Comparison of ENCODE assay signal across 21 cellular contexts in genomic region chr4:700587-701264, GRCh38. TPM values are rescaled to one million over a fixed set of nuclear protein-coding genes. Genes with fewer than 3 reads are reported as not detected.
A peak's percentile ranks its signal among the peaks of the same experiment; 100 is the strongest.
DNase-seq lines count a peak whose midpoint lies in the region; ATAC-seq and TF ChIP-seq lines count a peak whose summit lies in the region.
"Had no signal": no experiment of that assay in that cellular context is flagged by ENCODE, and none has a peak within 500 bp of the region (broad histone marks: within the 10 kb centered on the region; RNA-seq: fewer than 3 reads in every experiment).

No MANE protein-coding gene starts in this region.

- H4K20me1 ChIP-seq in DOHH2 (ENCODE audit: control insufficient read depth, insufficient read depth, low read depth, low read length) = no peaks in the 10 kb centered on the region

- H3K4me1 ChIP-seq in DOHH2 (ENCODE audit: control insufficient read depth, low read length) = peaks cover 55% of the 10 kb centered on the region

- no peak for ATAC-seq in activated B cell treated with CpG ODN at 0.5 μM for 24 hours (ENCODE audit: low read depth)
- ATAC-seq: effector memory CD8-positive, alpha-beta T cell; PC-3 had no signal

- no peaks in the 10 kb centered on the region for H3K27me3 ChIP-seq in DOHH2 (ENCODE audit: control insufficient read depth, low read length)
- H3K27me3 ChIP-seq: ovary had no signal

- H3K27me3 Mint-ChIP-seq in T-helper 2 cell treated with Interferon-gamma antibody and Interleukin-4, amounts not matched to agents 5 μg/mL and 100 μg/mL, for 36 hours (ENCODE audit: low read depth) = no peaks in the 10 kb centered on the region
- no peaks in the 10 kb centered on the region for H3K27me3 Mint-ChIP-seq in activated B cell treated with CpG ODN at 0.5 μM for 24 hours
- peaks cover 9% of the 10 kb centered on the region for H3K27me3 Mint-ChIP-seq in nephron (ENCODE audit: low read depth)
- H3K27me3 Mint-ChIP-seq: effector memory CD8-positive, alpha-beta T cell had no signal

- H3K4me3 ChIP-seq in DOHH2 (ENCODE audit: low read length) = peak overlapping the region; percentile 69; the same call in 1 of the 2 replicates
- H3K4me3 ChIP-seq: ovary had no signal

- no peak for DNase-seq in T-helper 2 cell treated with Interferon-gamma antibody and Interleukin-4, amounts not matched to agents 5 μg/mL and 100 μg/mL, for 36 hours (ENCODE audit: low spot score)
- DNase-seq in T-helper 2 cell (no peak), activated B cell treated with CpG ODN at 0.5 μM for 24 hours (no peak), EL (no peak), amygdala (lab: John Stamatoyannopoulos, UW) (no peak), kidney glomerular epithelial cell (lab: John Stamatoyannopoulos, UW) (no peak)
- DNase-seq: activated CD8-positive, alpha-beta memory T cell treated with anti-CD3 and anti-CD28 coated beads for 24 hours; amniotic stem cell; central memory CD4-positive, alpha-beta T cell; effector memory CD8-positive, alpha-beta T cell; foreskin melanocyte; midbrain; NCI-H187 treated with DMSO at 0.1 percent for 48 hours; NCI-H510A; ovary; PC-3 had no signal

- peak overlapping the region; percentile 90 for H3K4me2 ChIP-seq in DOHH2 (ENCODE audit: low read length)

- POLR2A ChIA-PET in activated B cell treated with CpG ODN at 0.5 μM for 24 hours (lab: Charles Lee) = interaction anchor here (0.6 to 4.0 kb wide), 3 partner anchors 22 to 1214 kb away, joined by 4 to 48 read pairs (median 6); partner anchors contain the start of genes ATP5ME and MYL5

- CTCF ChIA-PET in activated B cell treated with CpG ODN at 0.5 μM for 24 hours (lab: Charles Lee) = interaction anchor here (0.8 to 1.2 kb wide), 2 partner anchors 17 to 27 kb away, joined by 3 read pairs; partner anchors contain the start of genes ATP5ME and MYL5

- peaks cover 7% of the 10 kb centered on the region; the same call in 1 of the 2 replicates for H3F3A ChIP-seq in DOHH2 (ENCODE audit: control insufficient read depth, insufficient read depth)

- H3K36me3 Mint-ChIP-seq in T-helper 2 cell treated with Interferon-gamma antibody and Interleukin-4, amounts not matched to agents 5 μg/mL and 100 μg/mL, for 36 hours (ENCODE audit: low read depth) = no peaks in the 10 kb centered on the region
- H3K36me3 Mint-ChIP-seq in activated B cell treated with CpG ODN at 0.5 μM for 24 hours (ENCODE audit: low read depth) = no peaks in the 10 kb centered on the region
- H3K36me3 Mint-ChIP-seq in nephron (ENCODE audit: low read depth) = no peaks in the 10 kb centered on the region

- H3K79me2 ChIP-seq in DOHH2 (ENCODE audit: control insufficient read depth, low read length) = peaks cover 1% of the 10 kb centered on the region

- H3K9me3 Mint-ChIP-seq in T-helper 2 cell treated with Interferon-gamma antibody and Interleukin-4, amounts not matched to agents 5 μg/mL and 100 μg/mL, for 36 hours = no peaks in the 10 kb centered on the region
- H3K9me3 Mint-ChIP-seq in activated B cell treated with CpG ODN at 0.5 μM for 24 hours = no peaks in the 10 kb centered on the region
- no peaks in the 10 kb centered on the region for H3K9me3 Mint-ChIP-seq in nephron
- H3K9me3 Mint-ChIP-seq: activated T-helper 2 cell treated with anti-CD3 and anti-CD28 coated beads, Interferon-gamma antibody, Interleukin-2, Interleukin-4, amounts not matched to agents 10 μg/mL and 5 μg/mL and 100 μg/mL, durations not matched to agents 14 hours and 24 hours and 36 hours; effector memory CD8-positive, alpha-beta T cell had no signal

- H3K27ac Mint-ChIP-seq in T-helper 2 cell treated with Interferon-gamma antibody and Interleukin-4, amounts not matched to agents 5 μg/mL and 100 μg/mL, for 36 hours = peak overlapping the region; percentile 49
- H3K27ac Mint-ChIP-seq in activated B cell treated with CpG ODN at 0.5 μM for 24 hours = peak overlapping the region; percentile 76
- H3K27ac Mint-ChIP-seq in nephron = peak overlapping the region in 2 of 3 experiments; percentile 16 to 56
- H3K27ac Mint-ChIP-seq: activated T-helper 2 cell treated with anti-CD3 and anti-CD28 coated beads, Interferon-gamma antibody, Interleukin-2, Interleukin-4, amounts not matched to agents 10 μg/mL and 5 μg/mL and 100 μg/mL, durations not matched to agents 14 hours and 24 hours and 36 hours; effector memory CD8-positive, alpha-beta T cell had no signal

- peaks cover 20% of the 10 kb centered on the region for H3K4me1 Mint-ChIP-seq in T-helper 2 cell treated with Interferon-gamma antibody and Interleukin-4, amounts not matched to agents 5 μg/mL and 100 μg/mL, for 36 hours (ENCODE audit: low read depth)
- peaks cover 31% of the 10 kb centered on the region for H3K4me1 Mint-ChIP-seq in activated B cell treated with CpG ODN at 0.5 μM for 24 hours
- H3K4me1 Mint-ChIP-seq in nephron = peaks cover 4% of the 10 kb centered on the region

- no peak overlapping the region for H3K4me3 Mint-ChIP-seq in T-helper 2 cell treated with Interferon-gamma antibody and Interleukin-4, amounts not matched to agents 5 μg/mL and 100 μg/mL, for 36 hours
- no peak overlapping the region for H3K4me3 Mint-ChIP-seq in activated B cell treated with CpG ODN at 0.5 μM for 24 hours
- H3K4me3 Mint-ChIP-seq in nephron = peak overlapping the region in 2 of 3 experiments; percentile 26 to 32
- H3K4me3 Mint-ChIP-seq: effector memory CD8-positive, alpha-beta T cell had no signal

- TF ChIP-seq CTCF in DOHH2 (IDR thresholded peaks at IDR 0.05; ENCODE audit: low read depth, low read length, poor library complexity, severe bottlenecking) (no peak), activated B cell treated with CpG ODN at 0.5 μM for 24 hours (IDR thresholded peaks at IDR 0.05) (no peak), nephron (IDR thresholded peaks at IDR 0.05; ENCODE audit: unreplicated experiment in 3 of 3) (no peak)

- intact Hi-C loops in activated B cell treated with CpG ODN at 0.5 μM for 24 hours (cut with micrococcal nuclease) = no loop called here

- H3K36me3 ChIP-seq in DOHH2 (ENCODE audit: control insufficient read depth, low read length) = peaks cover under 1% of the 10 kb centered on the region
- H3K36me3 ChIP-seq: ovary had no signal

- H3K9me2 ChIP-seq in DOHH2 (replicated peaks; ENCODE audit: control insufficient read depth, low read length) = no peaks in the 10 kb centered on the region

- no peaks in the 10 kb centered on the region for H3K9me3 ChIP-seq in DOHH2 (ENCODE audit: control insufficient read depth, insufficient read depth, low read length)
- H3K9me3 ChIP-seq: ovary had no signal

- peak overlapping the region; percentile 92 for H3K27ac ChIP-seq in DOHH2 (ENCODE audit: low read depth, low read length)
- H3K27ac ChIP-seq: ovary had no signal

RNA-seq across cellular contexts. Expression of gene PCGF3, which starts 4.9 kb away (rescaled TPM):
- total RNA-seq in activated B cell treated with CpG ODN at 0.5 μM for 24 hours = 51.3 and 59.2 TPM in 2 replicates

RNA-seq across cellular contexts. Expression of gene SLC49A3, which starts 11.8 kb away (rescaled TPM):
- total RNA-seq in activated B cell treated with CpG ODN at 0.5 μM for 24 hours = 2.3 TPM in 2 replicates
- total RNA-seq: MCF 10A, PC-3, SK-MEL-5 had no signal

RNA-seq across cellular contexts. Expression of gene MYL5, which starts 26.4 kb away (rescaled TPM):
- 21.9 and 24.6 TPM in 2 replicates for total RNA-seq in activated B cell treated with CpG ODN at 0.5 μM for 24 hours

RNA-seq across cellular contexts. Expression of gene ATP5ME, which starts 26.6 kb away (rescaled TPM):
- 152 and 193 TPM in 2 replicates for total RNA-seq in activated B cell treated with CpG ODN at 0.5 μM for 24 hours

Comparison
In these comparisons a context has a peak if more than half of its experiments do, and no peak if none do; other contexts are left out.
1. H3K4me3 Mint-ChIP-seq: peak in nephron (2 of 3); none in T-helper 2 cell treated with Interferon-gamma antibody and Interleukin-4, amounts not matched to agents 5 μg/mL and 100 μg/mL, for 36 hours (single experiment) and activated B cell treated with CpG ODN at 0.5 μM for 24 hours (single experiment).
2. Peak in every context shown above with its lines, with median percentiles within 50 percentile points of each other: H3K27ac Mint-ChIP-seq.